Comparison of ENCODE assay signal across 8 cellular contexts in the genomic region with DNA sequence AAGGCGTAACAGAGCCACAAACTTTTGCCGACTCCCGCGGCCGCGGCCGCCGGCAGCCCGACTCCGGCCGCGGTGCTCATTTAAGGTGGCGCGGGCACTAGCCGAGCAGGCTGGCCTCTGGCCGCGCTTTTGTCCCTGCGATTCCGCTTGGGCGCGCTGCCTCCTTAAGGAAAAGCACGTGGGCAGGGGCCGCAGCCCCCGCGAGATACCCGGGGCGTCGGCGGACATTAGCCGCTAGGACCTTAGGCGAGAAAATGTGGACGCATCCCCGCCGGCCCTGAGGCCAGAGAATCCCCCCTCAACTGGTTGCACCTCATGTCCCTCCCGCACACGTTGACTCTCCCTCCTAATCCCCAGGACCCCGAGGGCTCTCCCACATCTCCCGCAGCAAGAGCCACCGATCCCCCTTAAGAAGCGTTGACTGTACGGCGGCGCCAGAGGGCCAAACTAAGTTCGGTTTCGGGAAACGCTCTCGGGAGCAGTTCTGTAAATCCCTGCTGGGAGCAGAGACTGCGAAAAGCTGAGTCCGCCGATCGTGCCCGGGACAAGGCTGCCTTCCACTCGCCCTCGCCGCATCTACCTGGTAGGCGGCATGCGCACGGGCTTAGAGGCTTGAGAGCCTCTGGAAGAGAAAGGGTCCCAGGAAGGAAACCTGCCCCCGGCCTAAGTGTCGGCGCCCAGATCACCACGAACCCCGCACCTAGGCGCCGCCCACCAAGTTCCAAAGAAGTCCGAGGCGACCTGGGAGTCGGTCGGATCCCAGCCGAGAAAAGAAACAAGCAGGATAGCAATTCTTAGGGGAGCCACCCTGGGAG. TPM values are rescaled to one million over a fixed set of nuclear protein-coding genes. Genes with fewer than 3 reads are reported as not detected.
DNase-seq lines count a peak whose midpoint lies in the region; ATAC-seq and TF ChIP-seq lines count a peak whose summit lies in the region.

No MANE protein-coding gene starts in this region.

- DNase-seq in NCI-H187 (lab: John Stamatoyannopoulos, UW) = peak; percentile 26 to 31
- no peak for DNase-seq in NCI-H187 treated with DMSO at 0.1 percent for 48 hours (lab: John Stamatoyannopoulos, UW)
- DNase-seq in NCI-H524 (lab: John Stamatoyannopoulos, UW) = peak; percentile 76 to 92
- peak; percentile 57 to 59 for DNase-seq in activated CD4-positive, alpha-beta T cell treated with anti-CD3 and anti-CD28 coated beads, Interleukin-2, amount 50 U/mL, for 4 hours
- peak; percentile 95 for DNase-seq in ecto neural progenitor cell (ENCODE audit: low spot score)
- DNase-seq in stimulated activated CD4-positive, alpha-beta T cell treated with anti-CD3 and anti-CD28 coated beads, Interleukin-4, amount 100 ng/mL, for 1 hour = peak; percentile 77

- peak overlapping the region; percentile 82 to 99 (median 95) for H3K4me3 ChIP-seq in liver (ENCODE audit: low read depth in 1 of 3, low read length in 3 of 3)

- TF ChIP-seq CTCF in liver (IDR thresholded peaks at IDR 0.05; ENCODE audit: low read depth, low read length, missing input control) = no peak

- peak overlapping the region; percentile 78 for H3K9ac ChIP-seq in liver (ENCODE audit: low read depth in 1 of 2, low read length in 2 of 2)

- H3K27me3 ChIP-seq in liver (ENCODE audit: control insufficient read depth in 4 of 4, insufficient read depth in 4 of 4, low read length in 3 of 4) = peaks cover 0 to 27% (median 6%) of the 10 kb centered on the region in 4 donors

- no peaks in the 10 kb centered on the region for H3K9me3 ChIP-seq in liver (ENCODE audit: control insufficient read depth in 4 of 4, low read length in 3 of 4)

- H3K27ac ChIP-seq in liver (ENCODE audit: low read depth in 1 of 2, low read length in 2 of 2) = peak overlapping the region; percentile 50 to 57

- ATAC-seq in HG03159 (IDR thresholded peaks at IDR 0.05; ENCODE audit: unreplicated experiment) = peak; percentile 29

- peaks cover 28 to 60% (median 43%) of the 10 kb centered on the region in 4 donors for H3K4me1 ChIP-seq in liver (ENCODE audit: control insufficient read depth in 4 of 4, insufficient read depth in 4 of 4, low read length in 3 of 4)

- no peaks in the 10 kb centered on the region for H3K36me3 ChIP-seq in liver (ENCODE audit: control insufficient read depth in 4 of 4, insufficient read depth in 3 of 4, low read depth in 1 of 4, low read length in 3 of 4)

- peak in 1 of 2 donors; percentile 7 for TF ChIP-seq RAD21 in liver (IDR thresholded peaks at IDR 0.05)

- whole genome bisulfite sequencing in liver = under 1% methylated on average over 70 of the region's 70 CpGs

TF ChIP-seq in liver, 16 proteins besides CTCF, POLR2A, EP300 and RAD21:
- no peak for TF ChIP-seq HNF4G (IDR thresholded peaks at IDR 0.05)
- peak in 1 of 2 donors; percentile 10 for TF ChIP-seq HNF4A (conservative IDR thresholded peaks at IDR 0.05)
- TF ChIP-seq SP1 (IDR thresholded peaks at IDR 0.05) = peak; percentile 8
- TF ChIP-seq NR2F2 (IDR thresholded peaks at IDR 0.05) = no peak
- peak; percentile 73 for TF ChIP-seq YY1 (IDR thresholded peaks at IDR 0.05)
- no peak for TF ChIP-seq JUND (IDR thresholded peaks at IDR 0.05)
- TF ChIP-seq, protein P1, sequence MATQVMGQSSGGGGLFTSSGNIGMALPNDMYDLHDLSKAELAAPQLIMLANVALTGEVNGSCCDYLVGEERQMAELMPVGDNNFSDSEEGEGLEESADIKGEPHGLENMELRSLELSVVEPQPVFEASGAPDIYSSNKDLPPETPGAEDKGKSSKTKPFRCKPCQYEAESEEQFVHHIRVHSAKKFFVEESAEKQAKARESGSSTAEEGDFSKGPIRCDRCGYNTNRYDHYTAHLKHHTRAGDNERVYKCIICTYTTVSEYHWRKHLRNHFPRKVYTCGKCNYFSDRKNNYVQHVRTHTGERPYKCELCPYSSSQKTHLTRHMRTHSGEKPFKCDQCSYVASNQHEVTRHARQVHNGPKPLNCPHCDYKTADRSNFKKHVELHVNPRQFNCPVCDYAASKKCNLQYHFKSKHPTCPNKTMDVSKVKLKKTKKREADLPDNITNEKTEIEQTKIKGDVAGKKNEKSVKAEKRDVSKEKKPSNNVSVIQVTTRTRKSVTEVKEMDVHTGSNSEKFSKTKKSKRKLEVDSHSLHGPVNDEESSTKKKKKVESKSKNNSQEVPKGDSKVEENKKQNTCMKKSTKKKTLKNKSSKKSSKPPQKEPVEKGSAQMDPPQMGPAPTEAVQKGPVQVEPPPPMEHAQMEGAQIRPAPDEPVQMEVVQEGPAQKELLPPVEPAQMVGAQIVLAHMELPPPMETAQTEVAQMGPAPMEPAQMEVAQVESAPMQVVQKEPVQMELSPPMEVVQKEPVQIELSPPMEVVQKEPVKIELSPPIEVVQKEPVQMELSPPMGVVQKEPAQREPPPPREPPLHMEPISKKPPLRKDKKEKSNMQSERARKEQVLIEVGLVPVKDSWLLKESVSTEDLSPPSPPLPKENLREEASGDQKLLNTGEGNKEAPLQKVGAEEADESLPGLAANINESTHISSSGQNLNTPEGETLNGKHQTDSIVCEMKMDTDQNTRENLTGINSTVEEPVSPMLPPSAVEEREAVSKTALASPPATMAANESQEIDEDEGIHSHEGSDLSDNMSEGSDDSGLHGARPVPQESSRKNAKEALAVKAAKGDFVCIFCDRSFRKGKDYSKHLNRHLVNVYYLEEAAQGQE (IDR thresholded peaks at IDR 0.05) = peak; percentile 27
- no peak for TF ChIP-seq GABPA (IDR thresholded peaks at IDR 0.05 in 1 of 2, conservative IDR thresholded peaks at IDR 0.05 in 1 of 2)
- peak in 1 of 2 donors; percentile 42 for TF ChIP-seq EGR1 (IDR thresholded peaks at IDR 0.05; ENCODE audit: low read depth in 2 of 2)
- TF ChIP-seq, protein P2, sequence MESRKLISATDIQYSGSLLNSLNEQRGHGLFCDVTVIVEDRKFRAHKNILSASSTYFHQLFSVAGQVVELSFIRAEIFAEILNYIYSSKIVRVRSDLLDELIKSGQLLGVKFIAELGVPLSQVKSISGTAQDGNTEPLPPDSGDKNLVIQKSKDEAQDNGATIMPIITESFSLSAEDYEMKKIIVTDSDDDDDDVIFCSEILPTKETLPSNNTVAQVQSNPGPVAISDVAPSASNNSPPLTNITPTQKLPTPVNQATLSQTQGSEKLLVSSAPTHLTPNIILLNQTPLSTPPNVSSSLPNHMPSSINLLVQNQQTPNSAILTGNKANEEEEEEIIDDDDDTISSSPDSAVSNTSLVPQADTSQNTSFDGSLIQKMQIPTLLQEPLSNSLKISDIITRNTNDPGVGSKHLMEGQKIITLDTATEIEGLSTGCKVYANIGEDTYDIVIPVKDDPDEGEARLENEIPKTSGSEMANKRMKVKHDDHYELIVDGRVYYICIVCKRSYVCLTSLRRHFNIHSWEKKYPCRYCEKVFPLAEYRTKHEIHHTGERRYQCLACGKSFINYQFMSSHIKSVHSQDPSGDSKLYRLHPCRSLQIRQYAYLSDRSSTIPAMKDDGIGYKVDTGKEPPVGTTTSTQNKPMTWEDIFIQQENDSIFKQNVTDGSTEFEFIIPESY (IDR thresholded peaks at IDR 0.05) = peak; percentile 93
- TF ChIP-seq, protein P3, sequence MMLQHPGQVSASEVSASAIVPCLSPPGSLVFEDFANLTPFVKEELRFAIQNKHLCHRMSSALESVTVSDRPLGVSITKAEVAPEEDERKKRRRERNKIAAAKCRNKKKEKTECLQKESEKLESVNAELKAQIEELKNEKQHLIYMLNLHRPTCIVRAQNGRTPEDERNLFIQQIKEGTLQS (IDR thresholded peaks at IDR 0.05) = no peak
- TF ChIP-seq FOXA2 (IDR thresholded peaks at IDR 0.05) = no peak
- TF ChIP-seq TAF1 (conservative IDR thresholded peaks at IDR 0.05) = no peak
- TF ChIP-seq, protein P4, sequence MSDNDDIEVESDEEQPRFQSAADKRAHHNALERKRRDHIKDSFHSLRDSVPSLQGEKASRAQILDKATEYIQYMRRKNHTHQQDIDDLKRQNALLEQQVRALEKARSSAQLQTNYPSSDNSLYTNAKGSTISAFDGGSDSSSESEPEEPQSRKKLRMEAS (IDR thresholded peaks at IDR 0.05) = peak; percentile 77
- TF ChIP-seq FOXA1 (IDR thresholded peaks at IDR 0.05) = no peak
- TF ChIP-seq RXRA (IDR thresholded peaks at IDR 0.05) = peak in 1 of 2 donors; percentile 32

RNA-seq across cellular contexts. Expression of a gene that starts 1.8 kb away (rescaled TPM):
- total RNA-seq in liver = 1 to 10 TPM in 1 of 2 donors, under 1 TPM in 1; 0.19 to 2.3 TPM
- under 1 TPM; 0.90 to 0.91 TPM for polyA plus RNA-seq in liver
